Comparison of ENCODE assay signal across 8 cellular contexts in genomic region chr14:50047274-50047676, GRCh38.
DNase-seq lines count a peak whose midpoint lies in the region; ATAC-seq, FAIRE-seq and TF ChIP-seq lines count a peak whose summit lies in the region.

No MANE protein-coding gene starts in this region.

- H3K9ac ChIP-seq in colonic mucosa (ENCODE audit: low read depth in 2 of 2, low read length in 2 of 2), result peak overlapping the region in 1 of 2 donors; percentile 59

- peak overlapping the region; percentile 36 for H3K27ac ChIP-seq in CD4-positive, CD25-positive, alpha-beta regulatory T cell (ENCODE audit: insufficient read depth, low read length, poor library complexity, severe bottlenecking)
- peak overlapping the region; percentile 93 for H3K27ac ChIP-seq in colonic mucosa
- peak overlapping the region; percentile 89 to 96 for H3K27ac ChIP-seq in small intestine (ENCODE audit: low read depth in 1 of 2, low read length in 1 of 2)

- intact Hi-C loops in colonic mucosa (cut with DNase I), result loop anchor here (5.0 to 10.0 kb wide), 2 partner anchors 40 to 48 kb away; no protein-coding TSS in a partner anchor

- peaks cover 0 to 2% (median 0%) of the 10 kb centered on the region in 7 donors for H3K9me3 Mint-ChIP-seq in CD4-positive, CD25-positive, alpha-beta regulatory T cell

- H3K4me1 ChIP-seq in CD4-positive, CD25-positive, alpha-beta regulatory T cell (ENCODE audit: control insufficient read depth, insufficient read depth, low read length, poor library complexity, severe bottlenecking), result peaks cover 35% of the 10 kb centered on the region
- H3K4me1 ChIP-seq in colonic mucosa (peaks cover 6% of the 10 kb centered on the region), small intestine (ENCODE audit: control insufficient read depth in 2 of 2, insufficient read depth in 1 of 2, low read depth in 1 of 2, low read length in 1 of 2) (peaks cover 11 to 16% of the 10 kb centered on the region in 2 donors)

- no peak for FAIRE-seq in small intestine (lab: Jason Lieb, UNC)
- FAIRE-seq in urothelium cell line (lab: Jason Lieb, UNC), result no peak

- no peaks in the 10 kb centered on the region for H3K9me3 ChIP-seq in CD4-positive, CD25-positive, alpha-beta regulatory T cell (ENCODE audit: control insufficient read depth in 2 of 2, low read length in 2 of 2)
- H3K9me3 ChIP-seq in colonic mucosa (no peaks in the 10 kb centered on the region), small intestine (ENCODE audit: control insufficient read depth, low read depth) (no peaks in the 10 kb centered on the region)

- no peaks in the 10 kb centered on the region for H3K27me3 ChIP-seq in CD4-positive, CD25-positive, alpha-beta regulatory T cell (ENCODE audit: control insufficient read depth, insufficient read depth, low read length)
- H3K27me3 ChIP-seq in colonic mucosa, result no peaks in the 10 kb centered on the region
- H3K27me3 ChIP-seq in small intestine (ENCODE audit: control insufficient read depth in 2 of 2, insufficient read depth in 2 of 2, low read length in 2 of 2), result no peaks in the 10 kb centered on the region

- no peaks in the 10 kb centered on the region for H3K36me3 ChIP-seq in CD4-positive, CD25-positive, alpha-beta regulatory T cell (ENCODE audit: control insufficient read depth, insufficient read depth, low read length)
- no peaks in the 10 kb centered on the region for H3K36me3 ChIP-seq in colonic mucosa
- no peaks in the 10 kb centered on the region for H3K36me3 ChIP-seq in small intestine (ENCODE audit: control insufficient read depth in 2 of 2, insufficient read depth in 2 of 2, low read length in 2 of 2)

- no peak for DNase-seq in CD4-positive, CD25-positive, alpha-beta regulatory T cell
- DNase-seq in colonic mucosa, result peak; percentile 76
- DNase-seq in small intestine, result peak; percentile 96
- DNase-seq in urothelium cell line (ENCODE audit: low spot score), result no peak
- DNase-seq in SHP77 (lab: John Stamatoyannopoulos, UW), result no peak
- DNase-seq in activated CD4-positive, alpha-beta T cell treated with anti-CD3 and anti-CD28 coated beads, Interleukin-2, amount 50 U/mL, for 1 hour, result no peak

- no peak overlapping the region for H3K4me3 ChIP-seq in CD4-positive, CD25-positive, alpha-beta regulatory T cell (ENCODE audit: low read depth, low read length)
- H3K4me3 ChIP-seq in colonic mucosa (no peak overlapping the region), small intestine (ENCODE audit: low read depth in 1 of 2, low read length in 2 of 2) (no peak overlapping the region)

- no peaks in the 10 kb centered on the region for H3K27me3 Mint-ChIP-seq in CD4-positive, CD25-positive, alpha-beta regulatory T cell

- H3K36me3 Mint-ChIP-seq in CD4-positive, CD25-positive, alpha-beta regulatory T cell, result peaks cover 31% of the 10 kb centered on the region

- TF ChIP-seq CTCF in colonic mucosa (IDR thresholded peaks at IDR 0.05), result no peak

- no peak for ATAC-seq in CD4-positive, CD25-positive, alpha-beta regulatory T cell (ENCODE audit: low read depth in 2 of 2)
- ATAC-seq in GM19372 (IDR thresholded peaks at IDR 0.05; ENCODE audit: low read depth, unreplicated experiment), result peak; percentile 58
- peak; percentile 60 for ATAC-seq in HG03457 (IDR thresholded peaks at IDR 0.05; ENCODE audit: unreplicated experiment)

- H3K27ac Mint-ChIP-seq in CD4-positive, CD25-positive, alpha-beta regulatory T cell, result peak overlapping the region; percentile 70 to 99 (median 95)

- H3K4me3 Mint-ChIP-seq in CD4-positive, CD25-positive, alpha-beta regulatory T cell, result no peak overlapping the region

- peaks cover 13 to 58% (median 41%) of the 10 kb centered on the region in 4 donors for H3K4me1 Mint-ChIP-seq in CD4-positive, CD25-positive, alpha-beta regulatory T cell

Comparison
In these comparisons a context has a peak if more than half of its experiments do, and no peak if none do; other contexts are left out.
1. ATAC-seq: peak in GM19372 (single experiment) and HG03457 (single experiment); none in CD4-positive, CD25-positive, alpha-beta regulatory T cell (0 of 2).
2. DNase-seq: peak in colonic mucosa (single experiment) and small intestine (single experiment); none in CD4-positive, CD25-positive, alpha-beta regulatory T cell (0 of 3), urothelium cell line (single experiment), SHP77 (0 of 2) and activated CD4-positive, alpha-beta T cell treated with anti-CD3 and anti-CD28 coated beads, Interleukin-2, amount 50 U/mL, for 1 hour (single experiment).
3. H3K27ac ChIP-seq: peak in every context shown above with its lines; median percentile 93 in colonic mucosa; 92 in small intestine; 36 in CD4-positive, CD25-positive, alpha-beta regulatory T cell.